12 cellular contexts compared by ENCODE assay signal in the genomic region with DNA sequence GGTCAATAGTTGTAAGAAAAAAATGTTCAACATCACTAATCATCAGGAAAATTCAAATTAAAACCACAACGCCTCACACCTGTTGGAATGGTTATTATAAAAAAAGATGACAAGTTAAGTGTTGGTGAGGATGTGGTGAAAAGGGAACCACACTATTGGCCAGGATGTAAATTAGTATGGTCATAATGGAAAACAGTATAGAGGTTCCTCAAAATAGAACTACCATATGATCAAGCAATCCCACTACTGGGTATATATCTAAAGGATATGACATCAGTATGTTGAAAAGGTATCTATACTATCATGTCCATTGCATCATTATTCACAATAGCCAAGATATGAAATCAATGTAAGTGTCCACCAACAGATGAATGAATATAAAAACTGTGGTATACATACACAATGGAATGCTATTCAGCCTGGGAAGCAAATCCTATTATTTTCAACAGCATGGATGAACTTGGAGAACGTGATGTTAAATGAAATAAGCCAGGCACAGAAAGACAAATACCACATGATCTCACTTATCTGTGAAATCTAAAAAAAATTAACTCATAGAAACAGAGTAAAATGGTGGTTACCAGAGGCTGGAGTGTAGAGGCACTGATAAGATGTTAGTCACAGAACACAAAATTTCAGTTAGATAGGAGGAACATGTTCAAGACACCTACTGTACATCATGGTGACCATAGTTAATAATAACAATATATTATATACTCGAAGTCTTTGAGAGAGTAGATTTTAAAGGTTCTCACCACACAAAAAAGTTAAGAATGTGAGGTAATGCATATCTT. TPM values are rescaled to one million over a fixed set of nuclear protein-coding genes. Genes with fewer than 3 reads are reported as not detected.
A peak's percentile ranks its signal among the peaks of the same experiment; 100 is the strongest.
DNase-seq lines count a peak whose midpoint lies in the region; ATAC-seq and TF ChIP-seq lines count a peak whose summit lies in the region.
"Had no signal": no experiment of that assay in that cellular context is flagged by ENCODE, and none has a peak within 500 bp of the region (broad histone marks: within the 10 kb centered on the region; RNA-seq: fewer than 3 reads in every experiment).

No MANE protein-coding gene starts in this region.

- no peak overlapping the region for H3K27ac ChIP-seq in ovary
- H3K27ac ChIP-seq: tibial nerve had no signal

- H3K4me3 ChIP-seq in GM12864 (ENCODE audit: low read depth, low read length) (no peak overlapping the region), ovary (no peak overlapping the region)
- H3K4me3 ChIP-seq: tibial nerve had no signal

- intact Hi-C loops in ovary (cut with DNase I): no loop called here

- H3K36me3 ChIP-seq in ovary: no peaks in the 10 kb centered on the region
- H3K36me3 ChIP-seq: tibial nerve had no signal

- DNase-seq in GM12864 (ENCODE audit: low read depth): peak; percentile 77
- DNase-seq in LHCN-M2 (ENCODE audit: low read depth): peak; percentile 32
- no peak for DNase-seq in HuH-7 (ENCODE audit: low spot score)
- DNase-seq in mesenteric fat pad (ENCODE audit: low spot score): no peak
- DNase-seq in ovary: no peak
- DNase-seq in NCI-H2171 treated with DMSO at 0.1 percent for 48 hours (lab: John Stamatoyannopoulos, UW): no peak
- DNase-seq: activated T-cell treated with anti-CD3 and anti-CD28 coated beads, Interleukin-2, amount 50 U/mL, for 48 hours; NCI-H1105; stimulated activated CD4-positive, alpha-beta T cell treated with anti-CD3 and anti-CD28 coated beads, Interleukin-4, amount 100 ng/mL, for 1 hour had no signal

- H3K4me1 ChIP-seq in ovary (ENCODE audit: insufficient read depth): peaks cover 5% of the 10 kb centered on the region

- TF ChIP-seq CTCF in GM12864 (IDR thresholded peaks at IDR 0.05; ENCODE audit: low read depth, low read length, missing control alignments) (no peak), ovary (IDR thresholded peaks at IDR 0.05) (no peak)

- TF ChIP-seq POLR2A in ovary (IDR thresholded peaks at IDR 0.05): no peak

- WGBS in ovary, 3 donors: 92 to 96% (median 95%) methylated on average over 3 of the region's 3 CpGs

- ATAC-seq in GM19455 (IDR thresholded peaks at IDR 0.05; ENCODE audit: unreplicated experiment) (peak; percentile 58), HG02938 (IDR thresholded peaks at IDR 0.05; ENCODE audit: unreplicated experiment) (peak; percentile 86)

- no peak for TF ChIP-seq EP300 in ovary (IDR thresholded peaks at IDR 0.05)

- no peaks in the 10 kb centered on the region for H3K27me3 ChIP-seq in ovary
- H3K27me3 ChIP-seq: tibial nerve had no signal

- H3K9me3 ChIP-seq in ovary: no peaks in the 10 kb centered on the region
- H3K9me3 ChIP-seq: tibial nerve had no signal

RNA-seq across cellular contexts. Expression of gene TBC1D4, which starts 56.6 kb away (rescaled TPM):
- total RNA-seq in LHCN-M2 (2014; rRNA removed) (7.4 and 11.5 TPM in 2 replicates), mesenteric fat pad (44.5 TPM), ovary (10 to 100 TPM; 37.4 to 91.3 (median 53.5) TPM)
- polyA plus RNA-seq in LHCN-M2 (2012): 4.7 TPM
- 10 to 100 TPM; 26.2 to 29.7 TPM for polyA plus RNA-seq in ovary

Comparison
In these comparisons a context has a peak if more than half of its experiments do, and no peak if none do; other contexts are left out.
1. DNase-seq: peak in GM12864 (single experiment) and LHCN-M2 (single experiment); none in HuH-7 (single experiment), mesenteric fat pad (single experiment), ovary (0 of 5) and NCI-H2171 treated with DMSO at 0.1 percent for 48 hours (single experiment).